Comparison of ENCODE assay signal across 12 cellular contexts in genomic region chr11:111222821-111223455, GRCh38. TPM values are rescaled to one million over a fixed set of nuclear protein-coding genes. Genes with fewer than 3 reads are reported as not detected.
DNase-seq lines count a peak whose midpoint lies in the region; ATAC-seq and TF ChIP-seq lines count a peak whose summit lies in the region.
"Not testable (repeated sequence)": the region's sequence is repeated elsewhere in the genome, so short reads cannot be mapped to it uniquely, and the experiment has no call there.
"Had no signal": no experiment of that assay in that cellular context is flagged by ENCODE, and none has a peak within 500 bp of the region (broad histone marks: within the 10 kb centered on the region; RNA-seq: fewer than 3 reads in every experiment).

No MANE protein-coding gene starts in this region.

- not testable (repeated sequence) for H3K79me2 ChIP-seq in DOHH2 (ENCODE audit: control insufficient read depth, low read length); OCI-LY7 (ENCODE audit: insufficient read depth, low read depth, low read length)

- H3F3A ChIP-seq in DOHH2 (ENCODE audit: control insufficient read depth, insufficient read depth) = not testable (repeated sequence)

- not testable (repeated sequence) for BruUV-seq in OCI-LY7 (replicated peaks; lab: Mats Ljungman, UMichigan)

- H3K27ac ChIP-seq in DOHH2 (ENCODE audit: low read depth, low read length); OCI-LY7 (ENCODE audit: low read depth, low read length, poor library complexity, severe bottlenecking); naive thymus-derived CD4-positive, alpha-beta T cell (ENCODE audit: low read depth, low read length): not testable (repeated sequence)

- POLR2A ChIA-PET in OCI-LY7 (lab: Charles Lee) = interaction anchor here (0.9 to 1.8 kb wide), 4 partner anchors 10 to 769 kb away, joined by 4 to 5 read pairs (median 4); no protein-coding TSS in a partner anchor
- POLR2A ChIA-PET in activated naive CD8-positive, alpha-beta T cell treated with anti-CD3 and anti-CD28 coated beads, Interleukin-2, amount 10 ng/mL, durations not matched to agents 7 days and 5 days (lab: Charles Lee) = interaction anchor here (1.1 to 1.2 kb wide), 2 partner anchors 156 to 314 kb away, joined by 3 to 4 read pairs; partner anchors contain the start of gene POU2AF1
- POLR2A ChIA-PET in naive thymus-derived CD4-positive, alpha-beta T cell (lab: Charles Lee) = not testable (repeated sequence)

- peaks cover 13% of the 10 kb centered on the region for H3K4me1 ChIP-seq in DOHH2 (ENCODE audit: control insufficient read depth, low read length)
- not testable (repeated sequence) for H3K4me1 ChIP-seq in OCI-LY7 (ENCODE audit: insufficient read depth, low read length, poor library complexity, severe bottlenecking); naive thymus-derived CD4-positive, alpha-beta T cell (ENCODE audit: control insufficient read depth in 2 of 2, insufficient read depth in 2 of 2, low read length in 2 of 2)

- not testable (repeated sequence) for H3K9me3 Mint-ChIP-seq in activated T-cell treated with anti-CD3 and anti-CD28 coated beads, Interleukin-2, amount 50 U/mL, for 72 hours; activated naive CD8-positive, alpha-beta T cell treated with anti-CD3 and anti-CD28 coated beads, Interleukin-2, amount 10 ng/mL, durations not matched to agents 7 days and 5 days; naive thymus-derived CD4-positive, alpha-beta T cell

- H4K20me1 ChIP-seq in DOHH2 (ENCODE audit: control insufficient read depth, insufficient read depth, low read depth, low read length); OCI-LY7 (ENCODE audit: insufficient read depth, low read length): not testable (repeated sequence)

- not testable (repeated sequence) for H3K27ac Mint-ChIP-seq in activated T-cell treated with anti-CD3 and anti-CD28 coated beads, Interleukin-2, amount 50 U/mL, for 72 hours
- peak overlapping the region; percentile 89 for H3K27ac Mint-ChIP-seq in activated naive CD8-positive, alpha-beta T cell treated with anti-CD3 and anti-CD28 coated beads, Interleukin-2, amount 10 ng/mL, durations not matched to agents 7 days and 5 days
- H3K27ac Mint-ChIP-seq in naive thymus-derived CD4-positive, alpha-beta T cell = peak overlapping the region in 2 of 9 donors; percentile 6 to 29

- not testable (repeated sequence) for H3K27me3 ChIP-seq in DOHH2 (ENCODE audit: control insufficient read depth, low read length); naive thymus-derived CD4-positive, alpha-beta T cell (ENCODE audit: control insufficient read depth in 2 of 2, insufficient read depth in 2 of 2, low read length in 2 of 2)

- intact Hi-C loops in OCI-LY7 (cut with micrococcal nuclease; ENCODE audit: unreplicated experiment); naive thymus-derived CD4-positive, alpha-beta T cell (cut with micrococcal nuclease): not testable (repeated sequence)

- not testable (repeated sequence) for H3K36me3 Mint-ChIP-seq in activated T-cell treated with anti-CD3 and anti-CD28 coated beads, Interleukin-2, amount 50 U/mL, for 72 hours (ENCODE audit: insufficient read depth in 2 of 2); activated naive CD8-positive, alpha-beta T cell treated with anti-CD3 and anti-CD28 coated beads, Interleukin-2, amount 10 ng/mL, durations not matched to agents 7 days and 5 days; naive thymus-derived CD4-positive, alpha-beta T cell

- CTCF ChIA-PET in OCI-LY7 (lab: Charles Lee; ENCODE audit: unreplicated experiment); naive thymus-derived CD4-positive, alpha-beta T cell (lab: Charles Lee): not testable (repeated sequence)

- DNase-seq in OCI-LY7 (ENCODE audit: low spot score) = not testable (repeated sequence)
- peak; percentile 8 for DNase-seq in activated CD4-positive, alpha-beta T cell treated with anti-CD3 and anti-CD28 coated beads for 48 hours
- DNase-seq in activated T-cell treated with anti-CD3 and anti-CD28 coated beads, Interleukin-2, amount 50 U/mL, for 72 hours = peak in 1 of 2 donors; percentile 17
- DNase-seq in activated naive CD8-positive, alpha-beta T cell treated with anti-CD3 and anti-CD28 coated beads, Interleukin-2, amount 10 ng/mL, durations not matched to agents 7 days and 5 days = peak; percentile 69
- DNase-seq in naive thymus-derived CD4-positive, alpha-beta T cell = peak in 8 of 9 donors; percentile 11 to 49 (median 32)
- DNase-seq in stimulated activated naive CD4-positive, alpha-beta T cell treated with Interleukin-2 at 50 U/mL for 16 hours (lab: John Stamatoyannopoulos, UW) = peak; percentile 1

- peak overlapping the region; percentile 15; the same call in 1 of the 2 replicates for H2AFZ ChIP-seq in OCI-LY7 (ENCODE audit: low read length)

- H3K9me3 ChIP-seq in DOHH2 (ENCODE audit: control insufficient read depth, insufficient read depth, low read length); naive thymus-derived CD4-positive, alpha-beta T cell (ENCODE audit: control insufficient read depth in 2 of 3, low read length in 3 of 3): not testable (repeated sequence)
- peaks cover 19% of the 10 kb centered on the region for H3K9me3 ChIP-seq in OCI-LY7 (ENCODE audit: low read length)

- peak overlapping the region; percentile 31 for H3K4me2 ChIP-seq in DOHH2 (ENCODE audit: low read length)
- H3K4me2 ChIP-seq in OCI-LY7 (ENCODE audit: low read length) = not testable (repeated sequence)

- ATAC-seq in activated T-cell treated with anti-CD3 and anti-CD28 coated beads, Interleukin-2, amount 50 U/mL, for 72 hours (replicated peaks in 1 of 2); naive thymus-derived CD4-positive, alpha-beta T cell: not testable (repeated sequence)
- peak; percentile 68 for ATAC-seq in activated naive CD8-positive, alpha-beta T cell treated with anti-CD3 and anti-CD28 coated beads, Interleukin-2, amount 10 ng/mL, durations not matched to agents 7 days and 5 days (ENCODE audit: low read depth)

- H3K4me1 Mint-ChIP-seq in activated T-cell treated with anti-CD3 and anti-CD28 coated beads, Interleukin-2, amount 50 U/mL, for 72 hours (ENCODE audit: low read depth) = peaks cover 11% of the 10 kb centered on the region
- peaks cover 12% of the 10 kb centered on the region for H3K4me1 Mint-ChIP-seq in activated naive CD8-positive, alpha-beta T cell treated with anti-CD3 and anti-CD28 coated beads, Interleukin-2, amount 10 ng/mL, durations not matched to agents 7 days and 5 days
- peaks cover 7 to 13% (median 10%) of the 10 kb centered on the region in 7 donors for H3K4me1 Mint-ChIP-seq in naive thymus-derived CD4-positive, alpha-beta T cell

- peak overlapping the region; percentile 77 to 84 for H3K4me3 Mint-ChIP-seq in activated T-cell treated with anti-CD3 and anti-CD28 coated beads, Interleukin-2, amount 50 U/mL, for 72 hours
- H3K4me3 Mint-ChIP-seq in activated naive CD8-positive, alpha-beta T cell treated with anti-CD3 and anti-CD28 coated beads, Interleukin-2, amount 10 ng/mL, durations not matched to agents 7 days and 5 days = peak overlapping the region; percentile 85
- H3K4me3 Mint-ChIP-seq in naive thymus-derived CD4-positive, alpha-beta T cell = peak overlapping the region; percentile 77 to 92 (median 84)

- H3K9me2 ChIP-seq in DOHH2 (replicated peaks; ENCODE audit: control insufficient read depth, low read length); OCI-LY7 (ENCODE audit: insufficient read depth, low read length): not testable (repeated sequence)

- peaks cover 31% of the 10 kb centered on the region for H3K27me3 Mint-ChIP-seq in activated T-cell treated with anti-CD3 and anti-CD28 coated beads, Interleukin-2, amount 50 U/mL, for 72 hours (ENCODE audit: low read depth)
- H3K27me3 Mint-ChIP-seq in activated naive CD8-positive, alpha-beta T cell treated with anti-CD3 and anti-CD28 coated beads, Interleukin-2, amount 10 ng/mL, durations not matched to agents 7 days and 5 days = peaks cover 43% of the 10 kb centered on the region
- peaks cover 19 to 42% (median 25%) of the 10 kb centered on the region in 5 donors for H3K27me3 Mint-ChIP-seq in naive thymus-derived CD4-positive, alpha-beta T cell

- not testable (repeated sequence) for H3K36me3 ChIP-seq in DOHH2 (ENCODE audit: control insufficient read depth, low read length); OCI-LY7 (ENCODE audit: insufficient read depth, low read length); naive thymus-derived CD4-positive, alpha-beta T cell (ENCODE audit: control insufficient read depth in 2 of 3, insufficient read depth in 3 of 3, low read length in 3 of 3)

- TF ChIP-seq CTCF in DOHH2 (IDR thresholded peaks at IDR 0.05; ENCODE audit: low read depth, low read length, poor library complexity, severe bottlenecking); OCI-LY7 (conservative IDR thresholded peaks at IDR 0.05; ENCODE audit: low read length): not testable (repeated sequence)

- H3K4me3 ChIP-seq in DOHH2 (ENCODE audit: low read length) = peak overlapping the region; percentile 27; the same call in 1 of the 2 replicates
- H3K4me3 ChIP-seq in OCI-LY7 (ENCODE audit: low read depth, low read length, poor library complexity, severe bottlenecking) = not testable (repeated sequence)
- H3K4me3 ChIP-seq in naive thymus-derived CD4-positive, alpha-beta T cell (ENCODE audit: low read length) = peak overlapping the region; percentile 51

RNA-seq across cellular contexts. Expression of gene POU2AF2, which starts 22.6 kb away (rescaled TPM):
- not detected in 2 replicates for total RNA-seq in OCI-LY7 (2014; rRNA removed; shearing (Covaris generic))
- not detected in 2 replicates for total RNA-seq in OCI-LY7 (2022)
- not detected for total RNA-seq in activated T-cell treated with anti-CD3 and anti-CD28 coated beads, Interleukin-2, amount 50 U/mL, for 72 hours
- total RNA-seq in activated naive CD8-positive, alpha-beta T cell treated with anti-CD3 and anti-CD28 coated beads, Interleukin-2, amount 10 ng/mL, durations not matched to agents 7 days and 5 days = not detected
- total RNA-seq in naive thymus-derived CD4-positive, alpha-beta T cell = not detected
- polyA plus RNA-seq in naive thymus-derived CD4-positive, alpha-beta T cell = not detected
- total RNA-seq: cardiac septum, endodermal cell, mammary epithelial cell, renal cortical epithelial cell, SK-MEL-5 had no signal
- polyA plus RNA-seq: mammary epithelial cell had no signal
